Comparison of ENCODE assay signal across 11 cellular contexts in the genomic region with DNA sequence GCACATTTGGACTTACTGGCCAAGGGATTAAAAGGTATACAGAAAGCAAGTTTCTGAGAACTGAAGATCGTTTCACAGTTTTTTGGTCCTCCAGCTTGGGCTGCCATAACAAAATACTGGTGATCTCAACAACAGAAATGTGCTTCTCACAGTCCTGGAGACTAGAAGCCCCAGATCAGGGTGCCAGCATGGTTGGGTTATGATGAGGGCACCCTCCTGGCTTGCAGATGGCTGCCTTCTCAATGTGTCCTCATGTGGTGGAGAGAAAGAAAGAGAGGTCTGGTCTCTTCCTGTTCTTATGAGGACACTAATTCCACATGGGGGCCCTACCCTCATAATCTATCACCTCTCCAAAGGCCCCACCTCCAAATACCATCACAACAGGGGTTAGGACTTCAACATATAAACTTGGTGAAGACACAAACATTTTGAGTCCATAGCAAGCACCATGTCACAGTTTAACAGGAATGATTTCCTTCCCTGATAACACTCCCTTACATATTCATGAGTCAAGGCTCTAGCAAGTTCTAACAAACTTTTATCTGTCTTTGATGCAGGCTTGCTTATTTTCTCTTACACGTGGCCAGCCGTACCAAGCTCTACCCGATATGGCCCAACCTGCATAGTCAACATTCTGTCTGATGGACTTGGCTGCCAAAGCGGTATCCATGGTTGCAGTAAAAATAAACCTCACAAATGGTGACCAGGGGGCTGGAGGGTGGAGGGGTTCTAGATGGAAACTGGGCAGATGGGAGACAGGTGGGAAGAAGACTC. TPM values are rescaled to one million over a fixed set of nuclear protein-coding genes. Genes with fewer than 3 reads are reported as not detected.
A peak's percentile ranks its signal among the peaks of the same experiment; 100 is the strongest.
DNase-seq lines count a peak whose midpoint lies in the region; ATAC-seq and TF ChIP-seq lines count a peak whose summit lies in the region.
"Had no signal": no experiment of that assay in that cellular context is flagged by ENCODE, and none has a peak within 500 bp of the region (broad histone marks: within the 10 kb centered on the region; RNA-seq: fewer than 3 reads in every experiment).

No MANE protein-coding gene starts in this region.

- CTCF ChIA-PET in CD8-positive, alpha-beta T cell (lab: Charles Lee) = interaction anchor here (0.6 to 1.9 kb wide), 13 partner anchors 7 to 984 kb away, joined by 3 to 12 read pairs (median 4); a partner anchor contains a TSS

- POLR2A ChIA-PET in CD8-positive, alpha-beta T cell (lab: Charles Lee) = no interaction called here

- H3K4me1 ChIP-seq in heart left ventricle (peaks cover 0 to 11% (median 2%) of the 10 kb centered on the region in 12 donors), muscle layer of duodenum (ENCODE audit: control insufficient read depth in 1 of 2, insufficient read depth in 2 of 2, low read length in 2 of 2) (peaks cover 8 to 29% of the 10 kb centered on the region in 2 donors)
- H3K4me1 ChIP-seq in CD8-positive, alpha-beta T cell (ENCODE audit: insufficient read depth, low read length) = peaks cover 8% of the 10 kb centered on the region
- H3K4me1 ChIP-seq: testis had no signal

- intact Hi-C loops in Right ventricle myocardium superior (cut with DNase I) (loop anchor here (5.0 kb wide), 1 partner anchor 80 kb away; no protein-coding TSS in a partner anchor), heart left ventricle (cut with DNase I) (loop anchor here (2.0 to 10.0 kb wide), 14 partner anchors 65 to 288 kb away; a partner anchor contains a TSS), posterior vena cava (cut with DNase I) (loop anchor here in 1 of 2 donors (10.0 kb wide), 1 partner anchor 178 kb away; no protein-coding TSS in a partner anchor)
- intact Hi-C loops in CD8-positive, alpha-beta T cell (cut with DNase I, micrococcal nuclease) = loop anchor here (1.0 to 10.0 kb wide), 8 partner anchors 29 to 280 kb away; a partner anchor contains a TSS

- DNase-seq in Right ventricle myocardium superior (no peak), heart left ventricle (no peak), choroid plexus epithelial cell (ENCODE audit: low read depth) (peak; percentile 27), type B pancreatic cell (ENCODE audit: extremely low spot score, unreplicated experiment) (no peak), posterior vena cava (ENCODE audit: low spot score) (no peak)
- DNase-seq in CD8-positive, alpha-beta T cell = no peak

- no peaks in the 10 kb centered on the region for H3K9me3 Mint-ChIP-seq in type B pancreatic cell
- H3K9me3 Mint-ChIP-seq in CD8-positive, alpha-beta T cell = no peaks in the 10 kb centered on the region
- H3K9me3 Mint-ChIP-seq: endodermal cell had no signal

- H3K9me3 ChIP-seq in heart left ventricle (no peaks in the 10 kb centered on the region), muscle layer of duodenum (ENCODE audit: control insufficient read depth in 1 of 2, low read length in 2 of 2) (no peaks in the 10 kb centered on the region)
- no peaks in the 10 kb centered on the region for H3K9me3 ChIP-seq in CD8-positive, alpha-beta T cell (ENCODE audit: low read length)
- H3K9me3 ChIP-seq: testis had no signal

- H3K27ac Mint-ChIP-seq in type B pancreatic cell = peak overlapping the region; percentile 67
- no peak overlapping the region for H3K27ac Mint-ChIP-seq in CD8-positive, alpha-beta T cell
- H3K27ac Mint-ChIP-seq: endodermal cell had no signal

- H3K27me3 ChIP-seq in heart left ventricle (no peaks in the 10 kb centered on the region), muscle layer of duodenum (ENCODE audit: low read depth, low read length) (no peaks in the 10 kb centered on the region)
- no peaks in the 10 kb centered on the region for H3K27me3 ChIP-seq in CD8-positive, alpha-beta T cell (ENCODE audit: insufficient read depth, low read length)
- H3K27me3 ChIP-seq: testis had no signal

- WGBS in heart left ventricle, 4 donors = 54 to 65% (median 57%) methylated on average over 5 of the region's 5 CpGs

- H3K27ac ChIP-seq in heart left ventricle (peak overlapping the region in 1 of 12 donors; percentile 52), muscle layer of duodenum (ENCODE audit: low read length) (peak overlapping the region; percentile 11)
- H3K27ac ChIP-seq in CD8-positive, alpha-beta T cell (ENCODE audit: low read depth, low read length) = no peak overlapping the region
- H3K27ac ChIP-seq: testis had no signal

- H3K4me3 Mint-ChIP-seq in type B pancreatic cell = no peak overlapping the region
- H3K4me3 Mint-ChIP-seq in CD8-positive, alpha-beta T cell = no peak overlapping the region
- H3K4me3 Mint-ChIP-seq: endodermal cell had no signal

- TF ChIP-seq CTCF in heart left ventricle (IDR thresholded peaks at IDR 0.05) (no peak), choroid plexus epithelial cell (conservative IDR thresholded peaks at IDR 0.05; ENCODE audit: low read depth, low read length) (no peak), type B pancreatic cell (conservative IDR thresholded peaks at IDR 0.05) (no peak)
- TF ChIP-seq CTCF in CD8-positive, alpha-beta T cell (IDR thresholded peaks at IDR 0.05) = no peak

- TF ChIP-seq POLR2A in heart left ventricle (IDR thresholded peaks at IDR 0.05) = no peak

- peak; percentile 56 for ATAC-seq in Right ventricle myocardium superior (ENCODE audit: poor library complexity)
- ATAC-seq in heart left ventricle = no peak
- ATAC-seq in CD8-positive, alpha-beta T cell = no peak
- ATAC-seq in HG02642 (IDR thresholded peaks at IDR 0.05; ENCODE audit: poor library complexity, unreplicated experiment) = no peak

- no peaks in the 10 kb centered on the region for H3K36me3 ChIP-seq in heart left ventricle
- H3K36me3 ChIP-seq in muscle layer of duodenum (ENCODE audit: control insufficient read depth in 1 of 2, insufficient read depth in 2 of 2, low read length in 2 of 2) = no peaks in the 10 kb centered on the region
- H3K36me3 ChIP-seq in CD8-positive, alpha-beta T cell (ENCODE audit: insufficient read depth, low read length) = no peaks in the 10 kb centered on the region

- H3K36me3 Mint-ChIP-seq in type B pancreatic cell = no peaks in the 10 kb centered on the region
- no peaks in the 10 kb centered on the region for H3K36me3 Mint-ChIP-seq in CD8-positive, alpha-beta T cell

- no peaks in the 10 kb centered on the region for H3K27me3 Mint-ChIP-seq in type B pancreatic cell
- no peaks in the 10 kb centered on the region for H3K27me3 Mint-ChIP-seq in CD8-positive, alpha-beta T cell (ENCODE audit: low read depth)

- no peaks in the 10 kb centered on the region for H3K4me1 Mint-ChIP-seq in type B pancreatic cell (ENCODE audit: unreplicated experiment)
- H3K4me1 Mint-ChIP-seq in CD8-positive, alpha-beta T cell (ENCODE audit: low read depth) = peaks cover 8% of the 10 kb centered on the region

- H3K4me3 ChIP-seq in heart left ventricle = no peak overlapping the region
- no peak overlapping the region for H3K4me3 ChIP-seq in choroid plexus epithelial cell (ENCODE audit: low read depth, low read length)
- no peak overlapping the region for H3K4me3 ChIP-seq in muscle layer of duodenum (ENCODE audit: low read depth in 1 of 2, low read length in 2 of 2)
- H3K4me3 ChIP-seq in CD8-positive, alpha-beta T cell (ENCODE audit: low read depth, low read length) = no peak overlapping the region
- H3K4me3 ChIP-seq: testis had no signal

RNA-seq across cellular contexts. Expression of a gene that starts 20.3 kb away (rescaled TPM):
- total RNA-seq in Right ventricle myocardium superior (0.54 TPM), heart left ventricle (1 to 10 TPM in 2 of 9 donors, under 1 TPM in 7; 0.23 to 1.9 (median 0.59) TPM), type B pancreatic cell (ENCODE audit: low replicate concordance) (not detected in 2 replicates), posterior vena cava (1 to 10 TPM; 1.1 to 2.5 TPM)
- under 1 TPM; 0.08 to 0.22 TPM for polyA plus RNA-seq in heart left ventricle
- total RNA-seq in CD8-positive, alpha-beta T cell = not detected
- total RNA-seq: activated CD8-positive, alpha-beta memory T cell treated with anti-CD3 and anti-CD28 coated beads for 36 hours; endodermal cell had no signal

RNA-seq across cellular contexts. Expression of a gene that starts 29.9 kb away (rescaled TPM):
- 123 TPM for total RNA-seq in Right ventricle myocardium superior
- 100 to 1,000 TPM; 126 to 278 (median 139) TPM for total RNA-seq in heart left ventricle
- 100 to 1,000 TPM in 1 of 2 donors, 10 to 100 TPM in 1; 64.9 to 223 TPM for polyA plus RNA-seq in heart left ventricle
- 211 and 384 TPM in 2 replicates for total RNA-seq in type B pancreatic cell (ENCODE audit: low replicate concordance)
- total RNA-seq in posterior vena cava = 100 to 1,000 TPM; 258 to 291 TPM
- total RNA-seq in CD8-positive, alpha-beta T cell = 100 to 1,000 TPM; 521 to 547 TPM
